Comparison of ENCODE assay signal across 1 cellular context in genomic region chr10:11877506-11877905, GRCh38.
TF ChIP-seq lines count a peak whose summit lies in the region.

No MANE protein-coding gene starts in this region.

TF ChIP-seq in HCT116, 20 proteins besides CTCF, POLR2A, EP300 and RAD21:
- TF ChIP-seq, protein P1, sequence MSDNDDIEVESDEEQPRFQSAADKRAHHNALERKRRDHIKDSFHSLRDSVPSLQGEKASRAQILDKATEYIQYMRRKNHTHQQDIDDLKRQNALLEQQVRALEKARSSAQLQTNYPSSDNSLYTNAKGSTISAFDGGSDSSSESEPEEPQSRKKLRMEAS (IDR thresholded peaks at IDR 0.05) = no peak
- no peak for TF ChIP-seq TCF7L2 (IDR thresholded peaks at IDR 0.05; ENCODE audit: borderline replicate concordance, extremely low read depth, insufficient read depth, insufficient read length)
- TF ChIP-seq EZH2phosphoT487 (IDR thresholded peaks at IDR 0.05; ENCODE audit: borderline replicate concordance) = no peak
- no peak for TF ChIP-seq YY1 (IDR thresholded peaks at IDR 0.05; ENCODE audit: extremely low read depth, insufficient replicate concordance, low read depth, low read length)
